Comparison of ENCODE assay signal across 22 cellular contexts in genomic region chr18:9926977-9927376, GRCh38. TPM values are rescaled to one million over a fixed set of nuclear protein-coding genes. Genes with fewer than 3 reads are reported as not detected.
DNase-seq lines count a peak whose midpoint lies in the region; ATAC-seq, FAIRE-seq and TF ChIP-seq lines count a peak whose summit lies in the region.
"Had no signal": no experiment of that assay in that cellular context is flagged by ENCODE, and none has a peak within 500 bp of the region (broad histone marks: within the 10 kb centered on the region; RNA-seq: fewer than 3 reads in every experiment).

No MANE protein-coding gene starts in this region.

- no peak overlapping the region for H3K4me3 ChIP-seq in OCI-LY1 (ENCODE audit: low read depth, low read length, poor library complexity, severe bottlenecking)
- no peak overlapping the region for H3K4me3 ChIP-seq in mammary epithelial cell (replicated peaks in 1 of 3; ENCODE audit: insufficient read depth in 1 of 3, low read depth in 2 of 3, low read length in 3 of 3)
- H3K4me3 ChIP-seq in psoas muscle = no peak overlapping the region

- H3K36me3 Mint-ChIP-seq in activated T-cell treated with anti-CD3 and anti-CD28 coated beads, Interleukin-2, amount 50 U/mL, for 72 hours (ENCODE audit: insufficient read depth in 2 of 2) = no peaks in the 10 kb centered on the region

- H3K9me3 ChIP-seq in OCI-LY1 (ENCODE audit: low read length) = no peaks in the 10 kb centered on the region
- H3K9me3 ChIP-seq in mammary epithelial cell (replicated peaks; ENCODE audit: insufficient read depth, low read length) = no peaks in the 10 kb centered on the region
- no peaks in the 10 kb centered on the region for H3K9me3 ChIP-seq in psoas muscle

- 100% methylated on average over 1 of the region's 1 CpG for WGBS in mammary epithelial cell (ENCODE audit: low coverage, missing lambda C conversion rate)
- WGBS in psoas muscle, 3 donors = 51 to 76% (median 60%) methylated on average over 1 of the region's 1 CpG

- no peak for TF ChIP-seq POLR2A in GM12892 (IDR thresholded peaks at IDR 0.05; ENCODE audit: low read depth, low read length)

- H3K9me3 Mint-ChIP-seq in activated T-cell treated with anti-CD3 and anti-CD28 coated beads, Interleukin-2, amount 50 U/mL, for 72 hours = no peaks in the 10 kb centered on the region
- H3K9me3 Mint-ChIP-seq: dendritic cell treated with granulocyte-macrophage colony-stimulating factor and Interleukin-4, amounts not matched to agents 40 ng/mL and 50 ng/mL, for 4 days; T-cell had no signal

- H3K36me3 ChIP-seq in OCI-LY1 (ENCODE audit: insufficient read depth, low read length) (peaks cover 25% of the 10 kb centered on the region; the same call in 1 of the 2 replicates), mammary epithelial cell (ENCODE audit: insufficient read depth, low read length) (peaks cover 6% of the 10 kb centered on the region), psoas muscle (ENCODE audit: insufficient read depth in 1 of 2, low read depth in 1 of 2) (no peaks in the 10 kb centered on the region)
- H3K36me3 ChIP-seq: brain microvascular endothelial cell had no signal

- TF ChIP-seq CTCF in OCI-LY1 (IDR thresholded peaks at IDR 0.05; ENCODE audit: low read length) = no peak
- no peak for TF ChIP-seq CTCF in mammary epithelial cell (conservative IDR thresholded peaks at IDR 0.05 in 1 of 2, IDR thresholded peaks at IDR 0.05 in 1 of 2; ENCODE audit: extremely low read depth in 1 of 2, insufficient read depth in 1 of 2, low read depth in 1 of 2, low read length in 2 of 2)
- TF ChIP-seq CTCF in psoas muscle (IDR thresholded peaks at IDR 0.05) = no peak

- peaks cover 36% of the 10 kb centered on the region for H4K20me1 ChIP-seq in OCI-LY1 (ENCODE audit: insufficient read depth, low read length)
- H4K20me1 ChIP-seq in mammary epithelial cell (ENCODE audit: insufficient read depth, low read length) = peaks cover 32% of the 10 kb centered on the region

- CTCF ChIA-PET in mammary epithelial cell (lab: Charles Lee; ENCODE audit: low non-redundant PET) = no interaction called here

- H3K4me3 Mint-ChIP-seq in activated T-cell treated with anti-CD3 and anti-CD28 coated beads, Interleukin-2, amount 50 U/mL, for 72 hours = peak overlapping the region in 1 of 2 donors; percentile 69
- H3K4me3 Mint-ChIP-seq: dendritic cell treated with granulocyte-macrophage colony-stimulating factor and Interleukin-4, amounts not matched to agents 40 ng/mL and 50 ng/mL, for 4 days had no signal

- in situ Hi-C loops in mammary epithelial cell (cut with MboI; ENCODE audit: low sequenced_read_pairs in 2 of 2) = no loop called here

- H3K4me1 Mint-ChIP-seq in activated T-cell treated with anti-CD3 and anti-CD28 coated beads, Interleukin-2, amount 50 U/mL, for 72 hours (ENCODE audit: low read depth) = peaks cover 55% of the 10 kb centered on the region

- no peak overlapping the region for H2AFZ ChIP-seq in OCI-LY1 (ENCODE audit: low read length)
- no peak overlapping the region for H2AFZ ChIP-seq in mammary epithelial cell (ENCODE audit: low read depth, low read length)

- H3K9me2 ChIP-seq in OCI-LY1 (ENCODE audit: low read depth, low read length) = no peaks in the 10 kb centered on the region

- no peak for DNase-seq in activated T-cell treated with anti-CD3 and anti-CD28 coated beads, Interleukin-2, amount 50 U/mL, for 72 hours
- DNase-seq in activated T-cell treated with anti-CD3 and anti-CD28 coated beads for 4 hours = no peak
- no peak for DNase-seq in mammary epithelial cell
- DNase-seq in psoas muscle = no peak
- DNase-seq in GM12892 (ENCODE audit: insufficient read length) = no peak
- DNase-seq in stimulated activated CD4-positive, alpha-beta T cell treated with anti-CD3 and anti-CD28 coated beads, Interleukin-2, amount 100 ng/mL, for 48 hours = no peak
- DNase-seq: activated CD4-positive, alpha-beta T cell treated with anti-CD3 and anti-CD28 coated beads, Interleukin-2, amount 50 U/mL, for 48 hours; activated naive CD4-positive, alpha-beta T cell treated with anti-CD3 and anti-CD28 coated beads, Interleukin-2, amount 50 U/mL, for 16 hours; activated T-cell treated with anti-CD3 and anti-CD28 coated beads, Interleukin-2, amount 50 U/mL, for 1 hour; brain microvascular endothelial cell; DMS153; hypothalamus; islet precursor cell; NCI-H1092; NCI-H510A; T-cell had no signal

- H3K4me1 ChIP-seq in OCI-LY1 (ENCODE audit: insufficient read depth, low read length, severe bottlenecking) = peaks cover 62% of the 10 kb centered on the region
- peaks cover 37% of the 10 kb centered on the region for H3K4me1 ChIP-seq in mammary epithelial cell (ENCODE audit: insufficient read depth, low read length)
- H3K4me1 ChIP-seq in psoas muscle = peaks cover 98% of the 10 kb centered on the region

- H3K27ac ChIP-seq in OCI-LY1 (ENCODE audit: low read depth, low read length, poor library complexity, severe bottlenecking) = no peak overlapping the region
- H3K27ac ChIP-seq in mammary epithelial cell (ENCODE audit: insufficient read depth, low read depth, low read length) = peak overlapping the region; percentile 5
- peak overlapping the region; percentile 7 for H3K27ac ChIP-seq in psoas muscle
- H3K27ac ChIP-seq: brain microvascular endothelial cell, C4-2B, KMS-11 had no signal

- 0 out of 2 replicates have a peak overlapping the region, but pooled peaks have one; percentile 17 for H3K4me2 ChIP-seq in OCI-LY1 (ENCODE audit: low read length)
- H3K4me2 ChIP-seq in mammary epithelial cell (ENCODE audit: insufficient read depth, low read depth, low read length) = no peak overlapping the region
- H3K4me2 ChIP-seq: KMS-11 had no signal

- no TSS peak for BruUV-seq in mammary epithelial cell (replicated peaks; lab: Mats Ljungman, UMichigan)

- peak overlapping the region; percentile 46 for H3K27ac Mint-ChIP-seq in activated T-cell treated with anti-CD3 and anti-CD28 coated beads, Interleukin-2, amount 50 U/mL, for 72 hours
- H3K27ac Mint-ChIP-seq: dendritic cell treated with granulocyte-macrophage colony-stimulating factor and Interleukin-4, amounts not matched to agents 40 ng/mL and 50 ng/mL, for 4 days; T-cell had no signal

- no peak for ATAC-seq in activated T-cell treated with anti-CD3 and anti-CD28 coated beads, Interleukin-2, amount 50 U/mL, for 72 hours (replicated peaks in 1 of 2)
- ATAC-seq in psoas muscle (no peak), HG02840 (IDR thresholded peaks at IDR 0.05; ENCODE audit: low FRiP score, unreplicated experiment) (no peak)

- H3K27me3 Mint-ChIP-seq in activated T-cell treated with anti-CD3 and anti-CD28 coated beads, Interleukin-2, amount 50 U/mL, for 72 hours (ENCODE audit: low read depth) = no peaks in the 10 kb centered on the region
- H3K27me3 Mint-ChIP-seq: dendritic cell treated with granulocyte-macrophage colony-stimulating factor and Interleukin-4, amounts not matched to agents 40 ng/mL and 50 ng/mL, for 4 days; T-cell had no signal

- intact Hi-C loops in mammary epithelial cell (cut with micrococcal nuclease) (no loop called here), psoas muscle (cut with DNase I) (no loop called here)

- H3K27me3 ChIP-seq in OCI-LY1 (ENCODE audit: insufficient read depth, low read length) (no peaks in the 10 kb centered on the region), mammary epithelial cell (ENCODE audit: insufficient read depth, low read length) (no peaks in the 10 kb centered on the region), psoas muscle (ENCODE audit: insufficient read depth in 3 of 3, low read length in 2 of 3) (no peaks in the 10 kb centered on the region)
- H3K27me3 ChIP-seq: brain microvascular endothelial cell had no signal

- no peak overlapping the region for H3K9ac ChIP-seq in OCI-LY1 (ENCODE audit: low read length)
- no peak overlapping the region for H3K9ac ChIP-seq in mammary epithelial cell (ENCODE audit: insufficient read depth, low read length)
- H3K9ac ChIP-seq: KMS-11 had no signal

- H3K79me2 ChIP-seq in OCI-LY1 (ENCODE audit: insufficient read depth, low read length) (peaks cover 100% of the 10 kb centered on the region), mammary epithelial cell (ENCODE audit: insufficient read depth, low read length) (peaks cover 99% of the 10 kb centered on the region)

- dilution Hi-C loops in mammary epithelial cell (cut with HindIII; ENCODE audit: low sequenced_read_pairs) = no loop called here

- no peak for FAIRE-seq in GM12892 (lab: Jason Lieb, UNC)
- FAIRE-seq: A204.1 had no signal

- no peaks in the 10 kb centered on the region for H3F3A ChIP-seq in OCI-LY1 (ENCODE audit: insufficient read depth, low read length)

RNA-seq across cellular contexts. Expression of gene VAPA, which starts 13.2 kb away (rescaled TPM):
- total RNA-seq in activated T-cell treated with anti-CD3 and anti-CD28 coated beads, Interleukin-2, amount 50 U/mL, for 72 hours = 100 to 1,000 TPM; 197 to 209 TPM
- total RNA-seq in mammary epithelial cell (100 to 1,000 TPM; 199 to 223 TPM), psoas muscle (100 to 1,000 TPM; 168 to 259 (median 235) TPM)
- polyA plus RNA-seq in mammary epithelial cell (225 TPM), psoas muscle (100 to 1,000 TPM; 173 to 328 (median 225) TPM)
- 311 TPM for polyA minus RNA-seq in mammary epithelial cell
- 149 TPM for polyA plus RNA-seq in GM12892 (2012; ENCODE audit: missing spikeins)

RNA-seq across cellular contexts. Expression of gene TXNDC2, which starts 41.2 kb away (rescaled TPM):
- total RNA-seq in activated T-cell treated with anti-CD3 and anti-CD28 coated beads, Interleukin-2, amount 50 U/mL, for 72 hours = not detected
- not detected for total RNA-seq in mammary epithelial cell
- polyA plus RNA-seq in mammary epithelial cell = 0.09 TPM
- polyA minus RNA-seq in mammary epithelial cell = 0.67 TPM
- total RNA-seq in psoas muscle = under 1 TPM in 1 of 4 donors, not detected in 3; 0.19 TPM
- under 1 TPM in 1 of 3 donors, not detected in 2; 0.04 TPM for polyA plus RNA-seq in psoas muscle
- not detected for polyA plus RNA-seq in GM12892 (2012; ENCODE audit: missing spikeins)
- total RNA-seq: T-cell had no signal
